Comparison of ENCODE assay signal across 20 cellular contexts in genomic region chr3:84125760-84126159, GRCh38.
"Had no signal": no experiment of that assay in that cellular context is flagged by ENCODE, and none has a peak within 500 bp of the region (broad histone marks: within the 10 kb centered on the region; RNA-seq: fewer than 3 reads in every experiment).

No MANE protein-coding gene starts in this region.

- DNase-seq: cortex of kidney; effector memory CD8-positive, alpha-beta T cell; hypothalamus; immature natural killer cell; islet precursor cell; nephron progenitor cell; occipital lobe; ovary; small intestine; stimulated activated CD4-positive, alpha-beta T cell treated with anti-CD3 and anti-CD28 coated beads, Interleukin-15, amount 100 ng/mL, for 24 hours; stimulated activated CD4-positive, alpha-beta T cell treated with anti-CD3 and anti-CD28 coated beads, Interleukin-2, amount 100 ng/mL, for 48 hours; stimulated activated naive B cell treated with anti-CD40 and anti-IgM and Interleukin-4, amounts not matched to agents 10 μg/mL and 1 μg/mL and 100 μg/mL, for 72 hours; transverse colon had no signal

- ATAC-seq: effector memory CD8-positive, alpha-beta T cell; left ventricle myocardium superior; naive thymus-derived CD8-positive, alpha-beta T cell; stimulated activated naive B cell treated with anti-CD40 and anti-IgM and Interleukin-4, amounts not matched to agents 10 μg/mL and 1 μg/mL and 100 μg/mL, for 72 hours had no signal

- H3K4me1 ChIP-seq: lower lobe of right lung, right lobe of liver, transverse colon had no signal

- H3K27me3 Mint-ChIP-seq: effector memory CD8-positive, alpha-beta T cell; naive thymus-derived CD8-positive, alpha-beta T cell; stimulated activated naive B cell treated with anti-CD40 and anti-IgM and Interleukin-4, amounts not matched to agents 10 μg/mL and 1 μg/mL and 100 μg/mL, for 72 hours; stimulated activated naive CD8-positive, alpha-beta T cell treated with anti-CD3 and anti-CD28 coated beads, Interleukin-15, Interleukin-2, amounts not matched to agents 100 ng/mL and 50 ng/mL, for 24 hours had no signal

- FAIRE-seq: endometrium, frontal cortex, small intestine had no signal

- H3K4me3 ChIP-seq: lower lobe of right lung, ovary, right lobe of liver, transverse colon had no signal

- H3K27ac ChIP-seq: lower lobe of right lung, ovary, right lobe of liver, transverse colon had no signal

- H3K27me3 ChIP-seq: ovary, right lobe of liver, transverse colon had no signal

- H3K36me3 Mint-ChIP-seq: immature natural killer cell; naive thymus-derived CD8-positive, alpha-beta T cell; stimulated activated naive B cell treated with anti-CD40 and anti-IgM and Interleukin-4, amounts not matched to agents 10 μg/mL and 1 μg/mL and 100 μg/mL, for 72 hours had no signal

- H3K9me3 Mint-ChIP-seq: nephron progenitor cell had no signal

- H3K9me3 ChIP-seq: lower lobe of right lung, ovary, right lobe of liver had no signal

- H3K36me3 ChIP-seq: lower lobe of right lung, ovary, right lobe of liver, transverse colon had no signal

- H3K27ac Mint-ChIP-seq: effector memory CD8-positive, alpha-beta T cell; immature natural killer cell; naive thymus-derived CD8-positive, alpha-beta T cell; nephron progenitor cell; stimulated activated naive B cell treated with anti-CD40 and anti-IgM and Interleukin-4, amounts not matched to agents 10 μg/mL and 1 μg/mL and 100 μg/mL, for 72 hours; stimulated activated naive CD8-positive, alpha-beta T cell treated with anti-CD3 and anti-CD28 coated beads, Interleukin-15, Interleukin-2, amounts not matched to agents 100 ng/mL and 50 ng/mL, for 24 hours had no signal

- H3K4me1 Mint-ChIP-seq: immature natural killer cell; naive thymus-derived CD8-positive, alpha-beta T cell; nephron progenitor cell; stimulated activated naive B cell treated with anti-CD40 and anti-IgM and Interleukin-4, amounts not matched to agents 10 μg/mL and 1 μg/mL and 100 μg/mL, for 72 hours had no signal

- H3K4me3 Mint-ChIP-seq: effector memory CD8-positive, alpha-beta T cell; immature natural killer cell; naive thymus-derived CD8-positive, alpha-beta T cell; nephron progenitor cell; stimulated activated naive B cell treated with anti-CD40 and anti-IgM and Interleukin-4, amounts not matched to agents 10 μg/mL and 1 μg/mL and 100 μg/mL, for 72 hours; stimulated activated naive CD8-positive, alpha-beta T cell treated with anti-CD3 and anti-CD28 coated beads, Interleukin-15, Interleukin-2, amounts not matched to agents 100 ng/mL and 50 ng/mL, for 24 hours had no signal
